26 cellular contexts compared by ENCODE assay signal in genomic region chr15:73942751-73943270, GRCh38. TPM values are rescaled to one million over a fixed set of nuclear protein-coding genes. Genes with fewer than 3 reads are reported as not detected.
DNase-seq lines count a peak whose midpoint lies in the region; ATAC-seq and TF ChIP-seq lines count a peak whose summit lies in the region.
"Had no signal": no experiment of that assay in that cellular context is flagged by ENCODE, and none has a peak within 500 bp of the region (broad histone marks: within the 10 kb centered on the region; RNA-seq: fewer than 3 reads in every experiment).

No MANE protein-coding gene starts in this region.

- no peaks in the 10 kb centered on the region for H3K9me3 Mint-ChIP-seq in CD4-positive, alpha-beta T cell
- H3K9me3 Mint-ChIP-seq: activated naive CD4-positive, alpha-beta T cell treated with anti-CD3 and anti-CD28 coated beads, Interleukin-2, amount 50 U/mL, for 24 hours; activated T-helper 2 cell treated with anti-CD3 and anti-CD28 coated beads, Interferon-gamma antibody, Interleukin-2, Interleukin-4, amounts not matched to agents 10 μg/mL and 5 μg/mL and 100 μg/mL, durations not matched to agents 14 hours and 24 hours and 36 hours; immature natural killer cell; WTC11 had no signal

- no peaks in the 10 kb centered on the region for H3K9me3 ChIP-seq in CD4-positive, alpha-beta T cell (ENCODE audit: control insufficient read depth, low read length)
- H3K9me3 ChIP-seq in Loucy (ENCODE audit: insufficient read depth, low read depth, low read length) (no peaks in the 10 kb centered on the region), trophoblast cell (ENCODE audit: insufficient read depth, low read depth, low read length) (peaks cover under 1% of the 10 kb centered on the region)
- H3K9me3 ChIP-seq: BLaER1, stomach, tibial nerve had no signal

- no peaks in the 10 kb centered on the region for H3K36me3 Mint-ChIP-seq in CD4-positive, alpha-beta T cell (ENCODE audit: low read depth)
- H3K36me3 Mint-ChIP-seq: activated naive CD4-positive, alpha-beta T cell treated with anti-CD3 and anti-CD28 coated beads, Interleukin-2, amount 50 U/mL, for 24 hours; immature natural killer cell; WTC11 had no signal

- peak overlapping the region; percentile 22 for H3K9ac ChIP-seq in Loucy (ENCODE audit: low read depth, low read length, poor library complexity, severe bottlenecking)
- H3K9ac ChIP-seq in trophoblast cell (ENCODE audit: low read length) = no peak overlapping the region
- H3K9ac ChIP-seq: BLaER1, KMS-11 had no signal

- H4K12ac ChIP-seq in trophoblast cell (ENCODE audit: low read depth, low read length) = no peak overlapping the region

- CTCF ChIA-PET in CD4-positive, alpha-beta T cell (lab: Charles Lee) = no interaction called here

- no peaks in the 10 kb centered on the region for H4K20me1 ChIP-seq in Loucy (ENCODE audit: insufficient read depth, low read length, poor library complexity, severe bottlenecking)
- H4K20me1 ChIP-seq: BLaER1 had no signal

- H4K8ac ChIP-seq in trophoblast cell (ENCODE audit: low read depth, low read length) = peak overlapping the region; percentile 17

- H2AFZ ChIP-seq in Loucy (ENCODE audit: low read length) (no peak overlapping the region), trophoblast cell (ENCODE audit: insufficient read depth, low read length, poor library complexity) (no peak overlapping the region)

- peak overlapping the region; percentile 38 for H3K4ac ChIP-seq in trophoblast cell (ENCODE audit: low read depth, low read length)

- H3K27me3 ChIP-seq in CD4-positive, alpha-beta T cell (ENCODE audit: control insufficient read depth, insufficient read depth, low read length) = no peaks in the 10 kb centered on the region
- no peaks in the 10 kb centered on the region for H3K27me3 ChIP-seq in Loucy (ENCODE audit: insufficient read depth, low read length, poor library complexity, severe bottlenecking)
- no peaks in the 10 kb centered on the region for H3K27me3 ChIP-seq in trophoblast cell (ENCODE audit: insufficient read depth, low read length)
- H3K27me3 ChIP-seq: BLaER1, stomach, tibial nerve had no signal

- H3K18ac ChIP-seq in trophoblast cell (ENCODE audit: low read length) = peak overlapping the region; percentile 20

- H3K4me1 ChIP-seq in Loucy (ENCODE audit: insufficient read depth, low read length, poor library complexity, severe bottlenecking) (peaks cover 52% of the 10 kb centered on the region), trophoblast cell (ENCODE audit: control insufficient read depth in 1 of 2, insufficient read depth in 2 of 2, low read length in 2 of 2) (peaks cover 45 to 51% of the 10 kb centered on the region in 2 experiments)

- H3K4me3 Mint-ChIP-seq in CD4-positive, alpha-beta T cell = no peak overlapping the region
- H3K4me3 Mint-ChIP-seq: activated naive CD4-positive, alpha-beta T cell treated with anti-CD3 and anti-CD28 coated beads, Interleukin-2, amount 50 U/mL, for 24 hours; immature natural killer cell; WTC11 had no signal

- H3K27ac ChIP-seq in CD4-positive, alpha-beta T cell (ENCODE audit: low read depth, low read length) = no peak overlapping the region
- peak overlapping the region; percentile 90 to 94 for H3K27ac ChIP-seq in coronary artery
- peak overlapping the region; percentile 62 for H3K27ac ChIP-seq in trophoblast cell (ENCODE audit: low read depth, low read length)
- H3K27ac ChIP-seq: BLaER1, KMS-11, stomach, tibial nerve had no signal

- peaks cover 27% of the 10 kb centered on the region for H3K4me1 Mint-ChIP-seq in CD4-positive, alpha-beta T cell (ENCODE audit: low read depth)
- H3K4me1 Mint-ChIP-seq: WTC11 had no signal

- no peaks in the 10 kb centered on the region for H3K27me3 Mint-ChIP-seq in CD4-positive, alpha-beta T cell
- H3K27me3 Mint-ChIP-seq: activated naive CD4-positive, alpha-beta T cell treated with anti-CD3 and anti-CD28 coated beads, Interleukin-2, amount 50 U/mL, for 24 hours had no signal

- peak overlapping the region; percentile 59 for H2AK5ac ChIP-seq in trophoblast cell (ENCODE audit: low read length)

- ATAC-seq in CD4-positive, alpha-beta T cell (ENCODE audit: poor library complexity) = no peak

- intact Hi-C loops in CD4-positive, alpha-beta T cell (cut with DNase I, micrococcal nuclease) = no loop called here

- peak overlapping the region; percentile 58 for H2BK12ac ChIP-seq in trophoblast cell (ENCODE audit: low read length)

- H3K27ac Mint-ChIP-seq in CD4-positive, alpha-beta T cell = peak overlapping the region; percentile 47
- H3K27ac Mint-ChIP-seq: activated naive CD4-positive, alpha-beta T cell treated with anti-CD3 and anti-CD28 coated beads, Interleukin-2, amount 50 U/mL, for 24 hours; activated T-helper 2 cell treated with anti-CD3 and anti-CD28 coated beads, Interferon-gamma antibody, Interleukin-2, Interleukin-4, amounts not matched to agents 10 μg/mL and 5 μg/mL and 100 μg/mL, durations not matched to agents 14 hours and 24 hours and 36 hours; immature natural killer cell; WTC11 had no signal

- no peaks in the 10 kb centered on the region for H3F3A ChIP-seq in Loucy (ENCODE audit: low read depth)

- H2BK120ac ChIP-seq in trophoblast cell (ENCODE audit: insufficient read depth, low read length, poor library complexity) = peak overlapping the region; percentile 75

- peak overlapping the region; percentile 19 for H3K14ac ChIP-seq in trophoblast cell (ENCODE audit: low read length)

- no peak overlapping the region for H3K23ac ChIP-seq in trophoblast cell (ENCODE audit: low read length)

- no peaks in the 10 kb centered on the region for H3K9me2 ChIP-seq in Loucy (replicated peaks; ENCODE audit: low read depth, low read length)

- TF ChIP-seq CTCF in CD4-positive, alpha-beta T cell (IDR thresholded peaks at IDR 0.05) = no peak
- TF ChIP-seq CTCF in Loucy (conservative IDR thresholded peaks at IDR 0.05; ENCODE audit: low read length) (no peak), coronary artery (IDR thresholded peaks at IDR 0.05) (no peak)

- H3K4me3 ChIP-seq in Loucy (ENCODE audit: low read length, poor library complexity, severe bottlenecking) (no peak overlapping the region), coronary artery (no peak overlapping the region), trophoblast cell (ENCODE audit: low read depth, low read length) (no peak overlapping the region)
- H3K4me3 ChIP-seq: BLaER1, skin epidermis, stomach, tibial nerve had no signal

- H2BK5ac ChIP-seq in trophoblast cell (ENCODE audit: low read depth, low read length, poor library complexity) = peak overlapping the region; percentile 3

- H4K91ac ChIP-seq in trophoblast cell (ENCODE audit: low read depth, low read length) = peak overlapping the region; percentile 87

- POLR2A ChIA-PET in CD4-positive, alpha-beta T cell (lab: Charles Lee) = no interaction called here

- WGBS in trophoblast cell (ENCODE audit: extremely low coverage, insufficient coverage, insufficient read length) = no CpG with 5 or more reads among the region's 6 CpGs

- H3K79me1 ChIP-seq in trophoblast cell (ENCODE audit: low read length) = peaks cover 36% of the 10 kb centered on the region

- H3K79me2 ChIP-seq in Loucy (ENCODE audit: insufficient read depth, low read length) = no peaks in the 10 kb centered on the region
- H3K79me2 ChIP-seq in trophoblast cell (ENCODE audit: control insufficient read depth, insufficient read depth, low read length, poor library complexity) = peaks cover 4% of the 10 kb centered on the region

- H3K36me3 ChIP-seq in Loucy (ENCODE audit: insufficient read depth, low read length) = no peaks in the 10 kb centered on the region
- H3K36me3 ChIP-seq in trophoblast cell (ENCODE audit: control insufficient read depth in 1 of 2, insufficient read depth in 2 of 2, low read length in 2 of 2) = peaks cover 0 to 2% of the 10 kb centered on the region in 2 experiments
- H3K36me3 ChIP-seq: BLaER1 had no signal

- no peak for DNase-seq in CD4-positive, alpha-beta T cell
- no peak for DNase-seq in coronary artery (ENCODE audit: low spot score)
- no peak for DNase-seq in trophoblast cell
- DNase-seq in dedifferentiated amniotic fluid mesenchymal stem cell (ENCODE audit: extremely low spot score) = no peak
- DNase-seq in activated T-cell treated with anti-CD3 and anti-CD28 coated beads, Interleukin-2, amount 50 U/mL, for 48 hours = no peak
- DNase-seq in NCI-H1417 (lab: John Stamatoyannopoulos, UW) = no peak
- DNase-seq: activated CD8-positive, alpha-beta memory T cell treated with anti-CD3 and anti-CD28 coated beads, Interleukin-2, amount 50 U/mL, for 48 hours; anterior cingulate cortex; dermis blood vessel endothelial cell; DND-41; hypothalamus; immature natural killer cell; mesendoderm; NCI-H1436; NCI-H446; NCI-H82; stimulated activated CD4-positive, alpha-beta T cell treated with anti-CD3 and anti-CD28 coated beads, Interleukin-2, amount 100 ng/mL, for 24 hours; stomach had no signal

- no peak overlapping the region for H3K4me2 ChIP-seq in Loucy (ENCODE audit: low read depth, low read length, poor library complexity, severe bottlenecking)
- no peak overlapping the region for H3K4me2 ChIP-seq in trophoblast cell (ENCODE audit: low read length)
- H3K4me2 ChIP-seq: BLaER1, KMS-11 had no signal

RNA-seq across cellular contexts. Expression of gene LOXL1, which starts 16.5 kb away (rescaled TPM):
- 1 to 10 TPM; 3.0 to 3.5 TPM for total RNA-seq in CD4-positive, alpha-beta T cell
- 64.9 and 67.5 TPM in 2 replicates for polyA plus RNA-seq in trophoblast cell (2013)

RNA-seq across cellular contexts. Expression of gene STOML1, which starts 49.3 kb away (rescaled TPM):
- 1 to 10 TPM; 4.6 to 5.3 TPM for total RNA-seq in CD4-positive, alpha-beta T cell
- polyA plus RNA-seq in trophoblast cell (2013) = 4.0 and 4.1 TPM in 2 replicates

RNA-seq across cellular contexts. Expression of gene PML, which starts 51.7 kb away (rescaled TPM):
- total RNA-seq in CD4-positive, alpha-beta T cell = 10 to 100 TPM; 39.2 to 42.9 TPM
- 18.7 and 18.8 TPM in 2 replicates for polyA plus RNA-seq in trophoblast cell (2013)
